ENCODE assay signal across 25 cellular contexts in the genomic region with DNA sequence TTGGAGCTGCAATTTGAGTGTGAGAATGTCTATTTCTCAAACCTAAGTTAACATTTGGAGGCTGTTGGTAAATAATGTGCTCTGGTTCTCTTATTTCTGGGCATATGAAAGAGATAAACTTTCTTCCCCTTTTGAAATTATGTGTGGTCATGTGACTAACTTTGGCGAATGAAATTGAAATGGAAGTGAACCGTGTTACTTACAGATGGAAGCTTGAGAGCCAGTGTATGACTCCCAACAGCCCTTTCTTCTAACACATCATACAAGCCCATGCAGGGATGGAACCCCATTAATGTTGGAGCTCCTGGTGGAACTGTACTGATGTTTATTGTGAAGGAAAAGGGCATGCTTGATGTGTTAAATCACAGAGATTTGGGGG.
"Had no signal": no experiment of that assay in that cellular context is flagged by ENCODE, and none has a peak within 500 bp of the region (broad histone marks: within the 10 kb centered on the region; RNA-seq: fewer than 3 reads in every experiment).

No MANE protein-coding gene starts in this region.

- FAIRE-seq: endothelial cell of umbilical vein, keratinocyte had no signal

- H3K27me3 ChIP-seq: esophagus muscularis mucosa, foreskin keratinocyte, gastroesophageal sphincter, ovary, sigmoid colon, stomach, thyroid gland, vagina had no signal

- H3K4me1 ChIP-seq: esophagus muscularis mucosa, foreskin keratinocyte, gastroesophageal sphincter, lower lobe of right lung, psoas muscle, stomach, thyroid gland, vagina had no signal

- H3K9me3 ChIP-seq: esophagus muscularis mucosa, gastroesophageal sphincter, lower lobe of right lung, ovary, psoas muscle, sigmoid colon, stomach, thyroid gland, vagina had no signal

- DNase-seq: dermis blood vessel endothelial cell; effector memory CD4-positive, alpha-beta T cell; foreskin keratinocyte; left ventricle myocardium superior; lower lobe of right lung; naive thymus-derived CD8-positive, alpha-beta T cell; nephron progenitor cell; occipital lobe; ovary; posterior cingulate gyrus; psoas muscle; right cardiac atrium; sigmoid colon; stimulated activated CD4-positive, alpha-beta T cell treated with anti-CD3 and anti-CD28 coated beads, Interleukin-2, amount 100 ng/mL, for 24 hours; stimulated activated CD4-positive, alpha-beta T cell treated with anti-CD3 and anti-CD28 coated beads, Interleukin-4, amount 100 ng/mL, for 24 hours; stimulated activated naive CD4-positive, alpha-beta T cell treated with Interleukin-2 at 50 U/mL for 16 hours; stomach; thyroid gland; trophoblast cell had no signal

- H3K4me3 ChIP-seq: esophagus muscularis mucosa, gastroesophageal sphincter, lower lobe of right lung, ovary, psoas muscle, sigmoid colon, stomach, thyroid gland, vagina had no signal

- ATAC-seq: foreskin keratinocyte; gastroesophageal sphincter; left ventricle myocardium superior; lower lobe of right lung; naive thymus-derived CD8-positive, alpha-beta T cell; psoas muscle; right cardiac atrium; stimulated activated effector memory CD8-positive, alpha-beta T cell treated with anti-CD3 and anti-CD28 coated beads, Interleukin-12 subunit alpha, Interleukin-12 subunit beta, amount 100 ng/mL, for 72 hours had no signal

- H3K27ac ChIP-seq: esophagus muscularis mucosa, foreskin keratinocyte, gastroesophageal sphincter, lower lobe of right lung, ovary, psoas muscle, sigmoid colon, stomach, thyroid gland, vagina had no signal

- H3K36me3 ChIP-seq: esophagus muscularis mucosa, gastroesophageal sphincter, lower lobe of right lung, ovary, sigmoid colon, stomach, thyroid gland, vagina had no signal
